ENCODE assay signal across 9 cellular contexts in genomic region chr21:33267250-33267649, GRCh38. TPM values are rescaled to one million over a fixed set of nuclear protein-coding genes. Genes with fewer than 3 reads are reported as not detected.
DNase-seq lines count a peak whose midpoint lies in the region; ATAC-seq and TF ChIP-seq lines count a peak whose summit lies in the region.
"Had no signal": no experiment of that assay in that cellular context is flagged by ENCODE, and none has a peak within 500 bp of the region (broad histone marks: within the 10 kb centered on the region; RNA-seq: fewer than 3 reads in every experiment).

No MANE protein-coding gene starts in this region.

- H3K9me3 ChIP-seq in esophagus muscularis mucosa = no peaks in the 10 kb centered on the region
- no peaks in the 10 kb centered on the region for H3K9me3 ChIP-seq in sigmoid colon

- POLR2A ChIA-PET in RWPE1 (lab: Yijun Ruan, JAX; ENCODE audit: low non-redundant PET) = interaction anchor here (0.6 to 1.0 kb wide), 2 partner anchors 57 to 94 kb away, joined by 3 to 5 read pairs; partner anchors contain the start of gene IFNAR1

- WGBS in esophagus muscularis mucosa = 86% methylated on average over 7 of the region's 7 CpGs
- WGBS in sigmoid colon, 2 donors = 65 to 78% methylated on average over 7 of the region's 7 CpGs

- H3K36me3 ChIP-seq in esophagus muscularis mucosa (peaks cover 3 to 59% (median 32%) of the 10 kb centered on the region in 4 donors), sigmoid colon (peaks cover 0 to 41% (median 9%) of the 10 kb centered on the region in 4 donors)

- peaks cover 10 to 24% (median 23%) of the 10 kb centered on the region in 4 donors for H3K4me1 ChIP-seq in esophagus muscularis mucosa
- peaks cover 0 to 18% (median 14%) of the 10 kb centered on the region in 4 donors for H3K4me1 ChIP-seq in sigmoid colon

- TF ChIP-seq POLR2A in esophagus muscularis mucosa (IDR thresholded peaks at IDR 0.05; ENCODE audit: low read depth) = no peak
- no peak for TF ChIP-seq POLR2A in sigmoid colon (IDR thresholded peaks at IDR 0.05)

- CTCF ChIA-PET in RWPE1 (lab: Yijun Ruan, JAX) = interaction anchor here (0.6 kb wide), 1 partner anchor 421 kb away, joined by 4 read pairs; no protein-coding TSS in a partner anchor

- intact Hi-C loops in esophagus muscularis mucosa (cut with DNase I) (loop anchor here (5.0 kb wide), 2 partner anchors 40 to 65 kb away; partner anchors contain the start of gene IFNAR2), sigmoid colon (cut with DNase I) (loop anchor here (2.0 to 5.0 kb wide), 2 partner anchors 58 to 65 kb away; partner anchors contain the start of gene IFNAR1)

- ATAC-seq in HG02642 (IDR thresholded peaks at IDR 0.05; ENCODE audit: poor library complexity, unreplicated experiment) = no peak

- no peak for TF ChIP-seq CTCF in GM10266 (IDR thresholded peaks at IDR 0.05; ENCODE audit: control insufficient read depth, insufficient read depth, low read depth, missing control alignments)
- TF ChIP-seq CTCF in RWPE1 (conservative IDR thresholded peaks at IDR 0.05; ENCODE audit: low read depth) = no peak
- TF ChIP-seq CTCF in esophagus muscularis mucosa (IDR thresholded peaks at IDR 0.05) = no peak
- no peak for TF ChIP-seq CTCF in sigmoid colon (IDR thresholded peaks at IDR 0.05)

- H3K27ac ChIP-seq in RWPE1 (peak overlapping the region; percentile 76), esophagus muscularis mucosa (replicated peaks in 1 of 4) (peak overlapping the region; percentile 82 to 91 (median 86)), sigmoid colon (peak overlapping the region; percentile 80 to 88 (median 86))

- DNase-seq in GM10266 (ENCODE audit: extremely low spot score) = peak; percentile 10
- DNase-seq in RWPE1 (ENCODE audit: low spot score) = no peak
- no peak for DNase-seq in esophagus muscularis mucosa (ENCODE audit: extremely low spot score)
- no peak for DNase-seq in sigmoid colon
- no peak for DNase-seq in SKM-1 (lab: John Stamatoyannopoulos, UW; ENCODE audit: unreplicated experiment)
- no peak for DNase-seq in cortex of kidney (lab: John Stamatoyannopoulos, UW)
- no peak for DNase-seq in NCI-H526 treated with DMSO at 0.1 percent for 48 hours (lab: John Stamatoyannopoulos, UW)
- DNase-seq: GOT3 had no signal

- H3K4me3 ChIP-seq in esophagus muscularis mucosa (peak overlapping the region; percentile 80 to 89 (median 84)), sigmoid colon (peak overlapping the region; percentile 76 to 90 (median 78))

- H3K27me3 ChIP-seq in esophagus muscularis mucosa (no peaks in the 10 kb centered on the region), sigmoid colon (no peaks in the 10 kb centered on the region)

- TF ChIP-seq EP300 in esophagus muscularis mucosa (IDR thresholded peaks at IDR 0.05) (no peak), sigmoid colon (IDR thresholded peaks at IDR 0.05) (no peak)

RNA-seq across cellular contexts. Expression of gene IL10RB, which starts 1.1 kb away (rescaled TPM):
- total RNA-seq in esophagus muscularis mucosa (10 to 100 TPM; 16.9 to 31.0 (median 20.6) TPM), sigmoid colon (10 to 100 TPM; 15.0 to 26.2 (median 23.6) TPM)
- polyA plus RNA-seq in sigmoid colon = 10 to 100 TPM; 30.0 to 66.8 (median 34.4) TPM

RNA-seq across cellular contexts. Expression of gene IFNAR2, which starts 37.5 kb away (rescaled TPM):
- total RNA-seq in esophagus muscularis mucosa (10 to 100 TPM in 2 of 4 donors, 1 to 10 TPM in 2; 5.3 to 14.6 (median 10.4) TPM), sigmoid colon (10 to 100 TPM in 3 of 4 donors, 1 to 10 TPM in 1; 7.6 to 19.0 (median 12.2) TPM)
- polyA plus RNA-seq in sigmoid colon = 10 to 100 TPM in 1 of 3 donors, 1 to 10 TPM in 2; 6.6 to 15.2 (median 7.9) TPM

RNA-seq across cellular contexts. Expression of gene IFNAR1, which starts 57.5 kb away (rescaled TPM):
- 10 to 100 TPM; 22.4 to 28.3 (median 26.4) TPM for total RNA-seq in esophagus muscularis mucosa
- 10 to 100 TPM; 23.5 to 32.6 (median 25.5) TPM for total RNA-seq in sigmoid colon
- 10 to 100 TPM in 1 of 3 donors, 1 to 10 TPM in 2; 6.6 to 26.5 (median 7.9) TPM for polyA plus RNA-seq in sigmoid colon
